ENCODE assay signal across 1 cellular context in genomic region chr2:109711230-109712125, GRCh38.
TF ChIP-seq lines count a peak whose summit lies in the region.

No MANE protein-coding gene starts in this region.

TF ChIP-seq in GM12878, 131 proteins besides CTCF, POLR2A, EP300 and RAD21 (continued from another document):
- no peak for TF ChIP-seq SUPT20H (IDR thresholded peaks at IDR 0.05; ENCODE audit: borderline replicate concordance, control insufficient read depth, low read depth, low read length)
- no peak for TF ChIP-seq KDM1A (IDR thresholded peaks at IDR 0.05; ENCODE audit: borderline replicate concordance)
